Comparison of ENCODE assay signal across 25 cellular contexts in genomic region chr6:134722429-134722828, GRCh38.
DNase-seq lines count a peak whose midpoint lies in the region; ATAC-seq and TF ChIP-seq lines count a peak whose summit lies in the region.
"Had no signal": no experiment of that assay in that cellular context is flagged by ENCODE, and none has a peak within 500 bp of the region (broad histone marks: within the 10 kb centered on the region; RNA-seq: fewer than 3 reads in every experiment).

No MANE protein-coding gene starts in this region.

- intact Hi-C loops in upper lobe of right lung (cut with DNase I): no loop called here

- no peaks in the 10 kb centered on the region for H3K27me3 ChIP-seq in upper lobe of right lung
- no peaks in the 10 kb centered on the region for H3K27me3 ChIP-seq in CD8-positive, alpha-beta memory T cell (ENCODE audit: insufficient read depth, low read length, poor library complexity, severe bottlenecking)
- H3K27me3 ChIP-seq: BE2C had no signal

- no peak for ATAC-seq in upper lobe of right lung
- ATAC-seq: left ventricle myocardium superior; mucosa of descending colon; PC-3; stimulated activated naive B cell treated with anti-CD40 and anti-IgM and Interleukin-4, amounts not matched to agents 10 μg/mL and 1 μg/mL and 100 μg/mL, for 72 hours had no signal

- peak overlapping the region; percentile 87 for H3K27ac Mint-ChIP-seq in HFFc6
- H3K27ac Mint-ChIP-seq in chondrocyte (ENCODE audit: unreplicated experiment): peak overlapping the region; percentile 71
- no peak overlapping the region for H3K27ac Mint-ChIP-seq in CD8-positive, alpha-beta memory T cell
- H3K27ac Mint-ChIP-seq: activated naive CD4-positive, alpha-beta T cell treated with anti-CD3 and anti-CD28 coated beads, Interleukin-2, amount 50 U/mL, for 24 hours; activated T-helper 1 cell treated with anti-CD3 and anti-CD28 coated beads, Interleukin-12 subunit alpha, Interleukin-12 subunit beta, Interleukin-2, Interleukin-4 antibody, amounts not matched to agents 30 ng/mL and 10 ng/mL and 1 ng/mL, durations not matched to agents 14 hours and 24 hours and 36 hours; stimulated activated naive B cell treated with anti-CD40 and anti-IgM and Interleukin-4, amounts not matched to agents 10 μg/mL and 1 μg/mL and 100 μg/mL, for 72 hours had no signal

- no peaks in the 10 kb centered on the region for H3K9me3 ChIP-seq in upper lobe of right lung
- no peaks in the 10 kb centered on the region for H3K9me3 ChIP-seq in CD8-positive, alpha-beta memory T cell (ENCODE audit: low read length)
- H3K9me3 ChIP-seq: BE2C, Caco-2, mucosa of descending colon, thoracic aorta had no signal

- H3K4me1 Mint-ChIP-seq in HFFc6 (ENCODE audit: low read depth): peaks cover 59% of the 10 kb centered on the region
- peaks cover 54% of the 10 kb centered on the region for H3K4me1 Mint-ChIP-seq in chondrocyte (ENCODE audit: low read depth)
- H3K4me1 Mint-ChIP-seq in CD8-positive, alpha-beta memory T cell: no peaks in the 10 kb centered on the region
- H3K4me1 Mint-ChIP-seq: activated naive CD4-positive, alpha-beta T cell treated with anti-CD3 and anti-CD28 coated beads, Interleukin-2, amount 50 U/mL, for 24 hours had no signal

- CTCF ChIA-PET in CD8-positive, alpha-beta memory T cell (lab: Charles Lee): no interaction called here

- H3K27me3 Mint-ChIP-seq in HFFc6 (ENCODE audit: insufficient read depth) (no peaks in the 10 kb centered on the region; the same call in 1 of the 2 replicates), chondrocyte (ENCODE audit: low read depth) (no peaks in the 10 kb centered on the region)
- H3K27me3 Mint-ChIP-seq in CD8-positive, alpha-beta memory T cell: peaks cover 0 to 14% of the 10 kb centered on the region in 2 donors

- POLR2A ChIA-PET in CD8-positive, alpha-beta memory T cell (lab: Charles Lee): no interaction called here

- H3K4me3 Mint-ChIP-seq in HFFc6 (peak overlapping the region; percentile 52), chondrocyte (ENCODE audit: unreplicated experiment) (no peak overlapping the region)
- no peak overlapping the region for H3K4me3 Mint-ChIP-seq in CD8-positive, alpha-beta memory T cell
- H3K4me3 Mint-ChIP-seq: activated naive CD4-positive, alpha-beta T cell treated with anti-CD3 and anti-CD28 coated beads, Interleukin-2, amount 50 U/mL, for 24 hours; activated T-helper 1 cell treated with anti-CD3 and anti-CD28 coated beads, Interleukin-12 subunit alpha, Interleukin-12 subunit beta, Interleukin-2, Interleukin-4 antibody, amounts not matched to agents 30 ng/mL and 10 ng/mL and 1 ng/mL, durations not matched to agents 14 hours and 24 hours and 36 hours; neural crest cell; stimulated activated naive B cell treated with anti-CD40 and anti-IgM and Interleukin-4, amounts not matched to agents 10 μg/mL and 1 μg/mL and 100 μg/mL, for 72 hours had no signal

- DNase-seq in HFFc6 (no peak), chondrocyte (ENCODE audit: low spot score) (no peak), left kidney (ENCODE audit: low read depth, low spot score) (peak; percentile 37), upper lobe of right lung (no peak), nucleus accumbens (lab: John Stamatoyannopoulos, UW) (no peak), cerebellar nuclear complex (lab: John Stamatoyannopoulos, UW) (no peak)
- DNase-seq in CD8-positive, alpha-beta memory T cell: no peak
- DNase-seq: activated CD4-positive, alpha-beta T cell treated with anti-CD3 and anti-CD28 coated beads for 4 hours; BE2C; Caco-2; GOT3; left ventricle myocardium superior; mucosa of descending colon; NCI-H1092; NCI-H2029; NCI-H345; PC-3; SHP77 treated with DMSO at 0.1 percent for 48 hours; stimulated activated CD4-positive, alpha-beta T cell treated with anti-CD3 and anti-CD28 coated beads, Interleukin-2, amount 100 ng/mL, for 48 hours; stimulated activated naive B cell treated with anti-CD40 and anti-IgM and Interleukin-4, amounts not matched to agents 10 μg/mL and 1 μg/mL and 100 μg/mL, for 72 hours; T-helper 1 cell had no signal

- H3K36me3 ChIP-seq in upper lobe of right lung: no peaks in the 10 kb centered on the region
- H3K36me3 ChIP-seq in CD8-positive, alpha-beta memory T cell (ENCODE audit: insufficient read depth, low read length): no peaks in the 10 kb centered on the region
- H3K36me3 ChIP-seq: BE2C, thoracic aorta had no signal

- H3K4me3 ChIP-seq in upper lobe of right lung: no peak overlapping the region
- H3K4me3 ChIP-seq in CD8-positive, alpha-beta memory T cell (ENCODE audit: low read length): no peak overlapping the region
- H3K4me3 ChIP-seq: mucosa of descending colon, thoracic aorta had no signal

- peak overlapping the region; percentile 20 for H3K27ac ChIP-seq in upper lobe of right lung
- H3K27ac ChIP-seq in CD8-positive, alpha-beta memory T cell (ENCODE audit: low read depth, low read length): no peak overlapping the region
- H3K27ac ChIP-seq: thoracic aorta had no signal

- no peaks in the 10 kb centered on the region for H3K9me3 Mint-ChIP-seq in HFFc6
- no peaks in the 10 kb centered on the region for H3K9me3 Mint-ChIP-seq in chondrocyte (ENCODE audit: low read depth)
- no peaks in the 10 kb centered on the region for H3K9me3 Mint-ChIP-seq in CD8-positive, alpha-beta memory T cell
- H3K9me3 Mint-ChIP-seq: activated naive CD4-positive, alpha-beta T cell treated with anti-CD3 and anti-CD28 coated beads, Interleukin-2, amount 50 U/mL, for 24 hours; activated T-helper 1 cell treated with anti-CD3 and anti-CD28 coated beads, Interleukin-12 subunit alpha, Interleukin-12 subunit beta, Interleukin-2, Interleukin-4 antibody, amounts not matched to agents 30 ng/mL and 10 ng/mL and 1 ng/mL, durations not matched to agents 14 hours and 24 hours and 36 hours; neural crest cell; stimulated activated naive B cell treated with anti-CD40 and anti-IgM and Interleukin-4, amounts not matched to agents 10 μg/mL and 1 μg/mL and 100 μg/mL, for 72 hours had no signal

- TF ChIP-seq CTCF in HFFc6 (IDR thresholded peaks at IDR 0.05): no peak
- no peak for TF ChIP-seq CTCF in chondrocyte (IDR thresholded peaks at IDR 0.05)
- TF ChIP-seq CTCF in upper lobe of right lung (IDR thresholded peaks at IDR 0.05): no peak

- H3K4me1 ChIP-seq in upper lobe of right lung: peaks cover 36% of the 10 kb centered on the region
- H3K4me1 ChIP-seq in CD8-positive, alpha-beta memory T cell (ENCODE audit: insufficient read depth, low read length): no peaks in the 10 kb centered on the region
- H3K4me1 ChIP-seq: Caco-2 had no signal

- 0 out of 2 replicates have a peak, but pooled peaks cover 4% of the 10 kb centered on the region for H3K36me3 Mint-ChIP-seq in HFFc6 (ENCODE audit: low read depth)
- H3K36me3 Mint-ChIP-seq in chondrocyte (ENCODE audit: low read depth): no peaks in the 10 kb centered on the region
- no peaks in the 10 kb centered on the region for H3K36me3 Mint-ChIP-seq in CD8-positive, alpha-beta memory T cell
- H3K36me3 Mint-ChIP-seq: activated naive CD4-positive, alpha-beta T cell treated with anti-CD3 and anti-CD28 coated beads, Interleukin-2, amount 50 U/mL, for 24 hours; stimulated activated naive B cell treated with anti-CD40 and anti-IgM and Interleukin-4, amounts not matched to agents 10 μg/mL and 1 μg/mL and 100 μg/mL, for 72 hours had no signal

Comparison
In these comparisons a context has a peak if more than half of its experiments do, and no peak if none do; other contexts are left out.
1. H3K27ac Mint-ChIP-seq: peak in HFFc6 (single experiment) and chondrocyte (single experiment); none in CD8-positive, alpha-beta memory T cell (0 of 8).